1 cellular context compared by ENCODE assay signal in the genomic region with DNA sequence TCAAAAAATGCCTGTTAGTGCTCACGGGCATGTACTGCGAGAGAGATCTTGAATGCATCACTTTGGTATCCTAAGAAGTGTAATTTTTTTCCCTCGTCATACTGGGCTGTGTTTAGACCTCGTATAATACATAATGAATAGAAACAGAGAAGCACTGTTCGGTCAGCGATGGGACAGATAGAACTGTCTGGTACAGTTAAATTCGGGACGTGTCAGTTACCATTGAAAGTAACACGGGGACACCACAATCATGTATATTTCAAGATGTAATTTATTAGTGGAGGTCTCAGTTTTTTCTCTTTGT.
TF ChIP-seq lines count a peak whose summit lies in the region.

No MANE protein-coding gene starts in this region.

TF ChIP-seq in GM12878, 131 proteins besides CTCF, POLR2A, EP300 and RAD21 (continued from another document):
- TF ChIP-seq SREBF2 (IDR thresholded peaks at IDR 0.05; ENCODE audit: low read length) (no peak), NR2F1 (conservative IDR thresholded peaks at IDR 0.05) (no peak), CHD2 (IDR thresholded peaks at IDR 0.05; ENCODE audit: borderline replicate concordance, low read depth, low read length) (no peak), SUPT20H (IDR thresholded peaks at IDR 0.05; ENCODE audit: borderline replicate concordance, control insufficient read depth, low read depth, low read length) (no peak), SMAD1 (IDR thresholded peaks at IDR 0.05; ENCODE audit: low read depth, partially characterized antibody) (no peak), IKZF1 (conservative IDR thresholded peaks at IDR 0.05) (no peak), BHLHE40 (IDR thresholded peaks at IDR 0.05; ENCODE audit: borderline replicate concordance in 1 of 2, low read depth in 2 of 2, low read length in 1 of 2) (no peak), ESRRA (IDR thresholded peaks at IDR 0.05; ENCODE audit: low read length) (no peak)
- TF ChIP-seq, protein P1, sequence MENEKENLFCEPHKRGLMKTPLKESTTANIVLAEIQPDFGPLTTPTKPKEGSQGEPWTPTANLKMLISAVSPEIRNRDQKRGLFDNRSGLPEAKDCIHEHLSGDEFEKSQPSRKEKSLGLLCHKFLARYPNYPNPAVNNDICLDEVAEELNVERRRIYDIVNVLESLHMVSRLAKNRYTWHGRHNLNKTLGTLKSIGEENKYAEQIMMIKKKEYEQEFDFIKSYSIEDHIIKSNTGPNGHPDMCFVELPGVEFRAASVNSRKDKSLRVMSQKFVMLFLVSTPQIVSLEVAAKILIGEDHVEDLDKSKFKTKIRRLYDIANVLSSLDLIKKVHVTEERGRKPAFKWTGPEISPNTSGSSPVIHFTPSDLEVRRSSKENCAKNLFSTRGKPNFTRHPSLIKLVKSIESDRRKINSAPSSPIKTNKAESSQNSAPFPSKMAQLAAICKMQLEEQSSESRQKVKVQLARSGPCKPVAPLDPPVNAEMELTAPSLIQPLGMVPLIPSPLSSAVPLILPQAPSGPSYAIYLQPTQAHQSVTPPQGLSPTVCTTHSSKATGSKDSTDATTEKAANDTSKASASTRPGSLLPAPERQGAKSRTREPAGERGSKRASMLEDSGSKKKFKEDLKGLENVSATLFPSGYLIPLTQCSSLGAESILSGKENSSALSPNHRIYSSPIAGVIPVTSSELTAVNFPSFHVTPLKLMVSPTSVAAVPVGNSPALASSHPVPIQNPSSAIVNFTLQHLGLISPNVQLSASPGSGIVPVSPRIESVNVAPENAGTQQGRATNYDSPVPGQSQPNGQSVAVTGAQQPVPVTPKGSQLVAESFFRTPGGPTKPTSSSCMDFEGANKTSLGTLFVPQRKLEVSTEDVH (IDR thresholded peaks at IDR 0.05; ENCODE audit: low read depth, partially characterized antibody), result no peak
